Comparison of ENCODE assay signal across 18 cellular contexts in the genomic region with DNA sequence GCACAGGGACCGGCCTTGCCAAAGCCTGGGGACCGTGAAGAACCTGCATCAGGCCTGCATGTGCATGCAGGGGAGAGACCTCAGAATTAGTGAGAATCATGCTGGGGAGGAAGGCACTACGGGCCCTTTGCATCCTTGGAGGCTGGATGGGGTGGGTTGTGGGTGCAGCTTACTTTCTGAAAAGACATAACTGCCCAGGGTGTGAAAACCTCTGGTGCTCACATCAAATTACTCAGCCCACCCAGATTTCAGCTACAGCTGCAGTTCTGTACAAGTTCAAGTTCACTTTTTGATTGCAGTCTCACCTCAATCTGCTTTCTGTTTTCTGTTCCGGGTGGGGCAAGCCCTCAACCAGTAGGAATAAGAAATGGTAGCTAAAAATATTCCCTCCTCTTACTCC.
DNase-seq lines count a peak whose midpoint lies in the region; ATAC-seq and TF ChIP-seq lines count a peak whose summit lies in the region.
"Had no signal": no experiment of that assay in that cellular context is flagged by ENCODE, and none has a peak within 500 bp of the region (broad histone marks: within the 10 kb centered on the region; RNA-seq: fewer than 3 reads in every experiment).

No MANE protein-coding gene starts in this region.

- peak; percentile 48 for ATAC-seq in naive thymus-derived CD4-positive, alpha-beta T cell
- peak; percentile 96 for ATAC-seq in stimulated activated effector memory CD8-positive, alpha-beta T cell treated with anti-CD3 and anti-CD28 coated beads, Interleukin-12 subunit alpha, Interleukin-12 subunit beta, amount 100 ng/mL, for 72 hours
- no peak for ATAC-seq in upper lobe of right lung
- ATAC-seq: GM23338 had no signal

- no peaks in the 10 kb centered on the region for H3K36me3 ChIP-seq in naive thymus-derived CD4-positive, alpha-beta T cell (ENCODE audit: control insufficient read depth in 2 of 3, insufficient read depth in 3 of 3, low read length in 3 of 3)
- H3K36me3 ChIP-seq in upper lobe of right lung = no peaks in the 10 kb centered on the region
- H3K36me3 ChIP-seq: BE2C had no signal

- no peak overlapping the region for H3K4me3 ChIP-seq in GM12865 (ENCODE audit: low read depth, low read length)
- no peak overlapping the region for H3K4me3 ChIP-seq in naive thymus-derived CD4-positive, alpha-beta T cell (ENCODE audit: low read length)
- H3K4me3 ChIP-seq in upper lobe of right lung = no peak overlapping the region
- H3K4me3 ChIP-seq: GM23338 had no signal

- H3K27ac ChIP-seq in naive thymus-derived CD4-positive, alpha-beta T cell (ENCODE audit: low read depth, low read length) = no peak overlapping the region
- H3K27ac ChIP-seq in upper lobe of right lung = no peak overlapping the region
- H3K27ac ChIP-seq: HL-60 had no signal

- H3K27ac Mint-ChIP-seq in naive thymus-derived CD4-positive, alpha-beta T cell = no peak overlapping the region
- H3K27ac Mint-ChIP-seq in stimulated activated effector memory CD8-positive, alpha-beta T cell treated with anti-CD3 and anti-CD28 coated beads, Interleukin-12 subunit alpha, Interleukin-12 subunit beta, amount 100 ng/mL, for 72 hours = peak overlapping the region; percentile 26
- H3K27ac Mint-ChIP-seq: CD4-positive, CD25-positive, alpha-beta regulatory T cell; GM23338 had no signal

- H3K36me3 Mint-ChIP-seq in naive thymus-derived CD4-positive, alpha-beta T cell = no peaks in the 10 kb centered on the region
- H3K36me3 Mint-ChIP-seq in stimulated activated effector memory CD8-positive, alpha-beta T cell treated with anti-CD3 and anti-CD28 coated beads, Interleukin-12 subunit alpha, Interleukin-12 subunit beta, amount 100 ng/mL, for 72 hours = no peaks in the 10 kb centered on the region
- H3K36me3 Mint-ChIP-seq: CD4-positive, CD25-positive, alpha-beta regulatory T cell had no signal

- TF ChIP-seq CTCF in GM12865 (IDR thresholded peaks at IDR 0.05; ENCODE audit: insufficient read depth, low read depth, low read length, missing control alignments) (no peak), upper lobe of right lung (IDR thresholded peaks at IDR 0.05) (no peak)

- POLR2A ChIA-PET in naive thymus-derived CD4-positive, alpha-beta T cell (lab: Charles Lee) = no interaction called here

- H3K9me3 ChIP-seq in naive thymus-derived CD4-positive, alpha-beta T cell (ENCODE audit: control insufficient read depth in 2 of 3, low read length in 3 of 3) = no peaks in the 10 kb centered on the region
- no peaks in the 10 kb centered on the region for H3K9me3 ChIP-seq in upper lobe of right lung

- no peak for TF ChIP-seq POLR2A in erythroblast (IDR thresholded peaks at IDR 0.05; ENCODE audit: low read length)

- DNase-seq in GM12865 (ENCODE audit: low read depth) (peak; percentile 43), NK-92 (lab: John Stamatoyannopoulos, UW; ENCODE audit: unreplicated experiment) (no peak), upper lobe of right lung (no peak), erythroblast (lab: John Stamatoyannopoulos, UW) (no peak)
- peak; percentile 6 for DNase-seq in activated gamma-delta T cell treated with anti-CD3 and anti-CD28 coated beads, Interleukin-2, amount 50 U/mL, for 16 hours (ENCODE audit: low read depth)
- DNase-seq in naive thymus-derived CD4-positive, alpha-beta T cell = no peak
- DNase-seq in stimulated activated effector memory CD8-positive, alpha-beta T cell treated with anti-CD3 and anti-CD28 coated beads, Interleukin-12 subunit alpha, Interleukin-12 subunit beta, amount 100 ng/mL, for 72 hours (ENCODE audit: low spot score in 2 of 2) = peak in 1 of 2 donors; percentile 50
- DNase-seq: ACHN; BE2C; C1 segment of cervical spinal cord; CD4-positive, CD25-positive, alpha-beta regulatory T cell; DMS153; DMS79; GDM1; HCEC 1CT; IMR-90 had no signal

- H3K4me1 Mint-ChIP-seq in naive thymus-derived CD4-positive, alpha-beta T cell = no peaks in the 10 kb centered on the region
- no peaks in the 10 kb centered on the region for H3K4me1 Mint-ChIP-seq in stimulated activated effector memory CD8-positive, alpha-beta T cell treated with anti-CD3 and anti-CD28 coated beads, Interleukin-12 subunit alpha, Interleukin-12 subunit beta, amount 100 ng/mL, for 72 hours
- H3K4me1 Mint-ChIP-seq: CD4-positive, CD25-positive, alpha-beta regulatory T cell; GM23338 had no signal

- no peaks in the 10 kb centered on the region for H3K27me3 ChIP-seq in naive thymus-derived CD4-positive, alpha-beta T cell (ENCODE audit: control insufficient read depth in 2 of 2, insufficient read depth in 2 of 2, low read length in 2 of 2)
- no peaks in the 10 kb centered on the region for H3K27me3 ChIP-seq in upper lobe of right lung
- H3K27me3 ChIP-seq: BE2C had no signal

- peaks cover 0 to 18% of the 10 kb centered on the region in 2 donors for H3K4me1 ChIP-seq in naive thymus-derived CD4-positive, alpha-beta T cell (ENCODE audit: control insufficient read depth in 2 of 2, insufficient read depth in 2 of 2, low read length in 2 of 2)
- H3K4me1 ChIP-seq in upper lobe of right lung = no peaks in the 10 kb centered on the region
- H3K4me1 ChIP-seq: BE2C had no signal

- CTCF ChIA-PET in naive thymus-derived CD4-positive, alpha-beta T cell (lab: Charles Lee) = no interaction called here

- H3K9me3 Mint-ChIP-seq in naive thymus-derived CD4-positive, alpha-beta T cell = peaks cover 0 to 10% (median 5%) of the 10 kb centered on the region in 11 donors
- peaks cover 3% of the 10 kb centered on the region for H3K9me3 Mint-ChIP-seq in stimulated activated effector memory CD8-positive, alpha-beta T cell treated with anti-CD3 and anti-CD28 coated beads, Interleukin-12 subunit alpha, Interleukin-12 subunit beta, amount 100 ng/mL, for 72 hours

- no peak overlapping the region for H3K4me3 Mint-ChIP-seq in naive thymus-derived CD4-positive, alpha-beta T cell
- H3K4me3 Mint-ChIP-seq in stimulated activated effector memory CD8-positive, alpha-beta T cell treated with anti-CD3 and anti-CD28 coated beads, Interleukin-12 subunit alpha, Interleukin-12 subunit beta, amount 100 ng/mL, for 72 hours = no peak overlapping the region
- H3K4me3 Mint-ChIP-seq: CD4-positive, CD25-positive, alpha-beta regulatory T cell; GM23338 had no signal

- intact Hi-C loops in naive thymus-derived CD4-positive, alpha-beta T cell (cut with micrococcal nuclease) = no loop called here
- intact Hi-C loops in upper lobe of right lung (cut with DNase I) = no loop called here

- peaks cover 0 to 5% (median 0%) of the 10 kb centered on the region in 5 donors for H3K27me3 Mint-ChIP-seq in naive thymus-derived CD4-positive, alpha-beta T cell
- H3K27me3 Mint-ChIP-seq: CD4-positive, CD25-positive, alpha-beta regulatory T cell had no signal

Comparison
In these comparisons a context has a peak if more than half of its experiments do, and no peak if none do; other contexts are left out.
1. DNase-seq: peak in GM12865 (single experiment) and activated gamma-delta T cell treated with anti-CD3 and anti-CD28 coated beads, Interleukin-2, amount 50 U/mL, for 16 hours (single experiment); none in naive thymus-derived CD4-positive, alpha-beta T cell (0 of 9), NK-92 (single experiment), upper lobe of right lung (single experiment) and erythroblast (0 of 2).